Comparison of ENCODE assay signal across 16 cellular contexts in the genomic region with DNA sequence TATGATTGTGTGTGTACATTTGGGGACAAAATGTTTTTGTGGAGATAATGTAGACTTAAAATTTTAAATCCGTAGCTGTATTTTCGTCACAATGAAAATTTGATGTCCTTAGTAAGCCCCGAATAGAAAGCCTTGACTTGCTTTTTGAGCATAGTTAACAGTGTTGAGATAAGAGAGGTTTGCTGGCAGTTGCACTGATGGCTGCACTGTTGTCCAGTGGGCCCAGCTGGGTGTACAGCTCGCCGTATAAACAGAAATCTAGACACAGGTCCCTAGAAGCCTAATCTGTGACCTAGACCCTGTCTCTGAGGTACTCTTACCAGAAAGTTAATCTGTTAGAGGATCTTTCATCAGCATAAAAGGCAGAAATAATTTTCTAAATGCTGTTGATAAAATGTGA.
DNase-seq lines count a peak whose midpoint lies in the region; ATAC-seq and TF ChIP-seq lines count a peak whose summit lies in the region.
"Had no signal": no experiment of that assay in that cellular context is flagged by ENCODE, and none has a peak within 500 bp of the region (broad histone marks: within the 10 kb centered on the region; RNA-seq: fewer than 3 reads in every experiment).

No MANE protein-coding gene starts in this region.

- H3K27ac ChIP-seq in layer of hippocampus (ENCODE audit: low read depth, low read length): peak overlapping the region; percentile 54
- H3K27ac ChIP-seq: C4-2B, HL-60, PC-9 had no signal

- H3K4me3 ChIP-seq in foreskin fibroblast (ENCODE audit: low read depth in 1 of 2, low read length in 2 of 2): no peak overlapping the region
- H3K4me3 ChIP-seq: K562, PC-9 had no signal

- ATAC-seq in Right ventricle myocardium inferior: peak; percentile 75
- ATAC-seq in Right ventricle myocardium superior (ENCODE audit: poor library complexity): peak; percentile 69
- ATAC-seq in GM21447 (IDR thresholded peaks at IDR 0.05; ENCODE audit: unreplicated experiment): no peak
- ATAC-seq: K562 had no signal

- DNase-seq in Right ventricle myocardium inferior (ENCODE audit: missing footprints) (no peak), cardiac septum (ENCODE audit: low spot score) (no peak), Right ventricle myocardium superior (peak; percentile 54), HT-29 (ENCODE audit: low spot score) (no peak), foreskin fibroblast (no peak), UCSD-AML1 (lab: John Stamatoyannopoulos, UW; ENCODE audit: unreplicated experiment) (no peak)
- DNase-seq: NCI-H1048, NCI-H146, NCI-H226, NCI-H526, PC-9 had no signal

- TF ChIP-seq CTCF in foreskin fibroblast (IDR thresholded peaks at IDR 0.05; ENCODE audit: low read depth, low read length): no peak

- H3K27me3 ChIP-seq in layer of hippocampus (ENCODE audit: control insufficient read depth, insufficient read depth, low read length): no peaks in the 10 kb centered on the region

- intact Hi-C loops in Right ventricle myocardium inferior (cut with DNase I): no loop called here
- intact Hi-C loops in cardiac septum (cut with DNase I): no loop called here
- intact Hi-C loops in Right ventricle myocardium superior (cut with DNase I): no loop called here
